1 cellular context compared by ENCODE assay signal in the genomic region with DNA sequence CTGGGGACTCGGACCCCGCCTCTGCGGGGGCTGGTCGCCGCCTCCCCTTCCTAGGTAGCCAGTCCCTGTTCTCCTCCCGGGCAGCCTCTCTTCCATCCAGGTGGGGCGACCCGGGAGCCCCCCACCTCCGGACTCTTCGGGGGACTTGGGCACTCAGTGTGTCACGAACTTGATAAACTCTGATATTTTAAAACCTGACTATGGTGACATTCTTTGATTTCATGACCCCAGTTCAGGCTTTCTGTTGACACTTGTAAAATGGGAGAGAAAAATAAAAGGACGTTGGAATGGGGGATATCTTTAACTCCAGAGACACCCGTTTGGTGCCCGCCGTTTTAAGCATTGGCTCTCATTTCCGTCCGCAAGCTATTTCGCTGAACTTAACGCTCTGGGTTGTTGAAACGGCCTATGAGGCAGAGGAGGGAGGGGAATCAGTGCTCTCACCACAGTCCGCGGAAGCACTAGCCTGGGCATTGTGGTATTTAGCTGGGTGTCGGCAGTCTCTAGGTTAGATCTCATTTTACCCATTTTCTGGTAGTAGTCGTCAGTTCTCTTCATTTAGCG.
A peak's percentile ranks its signal among the peaks of the same experiment; 100 is the strongest.
TF ChIP-seq lines count a peak whose summit lies in the region.

No MANE protein-coding gene starts in this region.

TF ChIP-seq in H1, 55 proteins besides CTCF, POLR2A, EP300 and RAD21:
- TF ChIP-seq RFX5 (IDR thresholded peaks at IDR 0.05; ENCODE audit: borderline replicate concordance, low read depth, low read length) (no peak), KDM4A (IDR thresholded peaks at IDR 0.05; ENCODE audit: low read depth, low read length, severe bottlenecking) (peak; percentile 4), CTBP2 (IDR thresholded peaks at IDR 0.05; ENCODE audit: borderline replicate concordance, insufficient read depth, insufficient read length, low read length) (no peak), CEBPB (IDR thresholded peaks at IDR 0.05; ENCODE audit: low read depth, low read length) (no peak), SAP30 (IDR thresholded peaks at IDR 0.05; ENCODE audit: insufficient read depth, insufficient replicate concordance, low read length) (peak; percentile 70), SIN3A (conservative IDR thresholded peaks at IDR 0.05 in 1 of 2, IDR thresholded peaks at IDR 0.05 in 1 of 2; ENCODE audit: low read depth in 1 of 2, low read length in 2 of 2) (0 out of 4 replicates have a peak, but pooled peaks of 1 of the 2 experiments have one; percentile 0), KDM5A (IDR thresholded peaks at IDR 0.05; ENCODE audit: low read length) (no peak), BCL11A (IDR thresholded peaks at IDR 0.05; ENCODE audit: low read depth in 2 of 2, low read length in 2 of 2) (no peak), TAF1 (IDR thresholded peaks at IDR 0.05; ENCODE audit: low read depth, low read length) (peak; percentile 54; the same call in 1 of the 2 replicates)
TF ChIP-seq in H1: peak in this region for 4.
